Comparison of ENCODE assay signal across 7 cellular contexts in the genomic region with DNA sequence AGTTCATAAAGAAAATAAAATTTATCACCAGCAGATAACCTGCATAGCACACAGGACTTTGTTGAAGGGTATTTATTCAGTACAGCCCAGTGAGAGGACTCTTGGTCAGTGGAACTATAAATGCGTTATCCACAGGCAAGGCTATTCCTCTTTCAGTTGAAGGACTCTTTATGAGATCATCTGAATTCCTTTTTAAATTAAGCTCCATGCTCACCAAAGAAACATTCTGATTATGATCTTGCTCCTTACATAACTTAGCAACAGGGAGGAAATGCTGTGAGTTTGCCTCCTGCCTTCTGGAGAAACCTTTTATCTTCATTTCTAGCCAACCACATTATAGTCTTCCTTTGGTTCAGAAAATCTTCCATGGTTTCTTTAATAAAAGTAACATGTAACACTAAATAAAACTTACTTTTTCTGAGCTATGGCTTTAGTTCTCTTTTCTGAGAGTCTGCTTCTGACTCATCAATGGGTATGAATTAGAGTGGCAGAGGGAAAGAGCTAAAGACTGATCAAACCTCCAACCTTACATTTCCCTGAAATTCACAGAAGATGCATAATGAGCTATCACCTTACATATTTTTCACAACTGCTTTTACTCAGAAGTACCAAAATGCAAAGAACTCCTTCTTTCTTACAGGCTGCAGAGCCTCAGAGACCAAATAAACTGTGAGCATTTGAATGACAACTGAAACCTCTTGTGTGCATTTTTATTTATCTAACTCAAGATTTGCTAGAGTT.
DNase-seq lines count a peak whose midpoint lies in the region; ATAC-seq, FAIRE-seq and TF ChIP-seq lines count a peak whose summit lies in the region.

No MANE protein-coding gene starts in this region.

- no peaks in the 10 kb centered on the region for H3K36me3 Mint-ChIP-seq in stimulated activated naive B cell treated with anti-CD40 and anti-IgM and Interleukin-4, amounts not matched to agents 10 μg/mL and 1 μg/mL and 100 μg/mL, for 72 hours

- H3K27ac Mint-ChIP-seq in stimulated activated naive B cell treated with anti-CD40 and anti-IgM and Interleukin-4, amounts not matched to agents 10 μg/mL and 1 μg/mL and 100 μg/mL, for 72 hours: no peak overlapping the region

- ATAC-seq in GM18868 (IDR thresholded peaks at IDR 0.05; ENCODE audit: unreplicated experiment) (peak; percentile 50), SK-N-SH treated with all-trans-retinoic acid at 6 μM for 48 hours (peak; percentile 86)
- peak; percentile 41 to 51 for ATAC-seq in stimulated activated naive B cell treated with anti-CD40 and anti-IgM and Interleukin-4, amounts not matched to agents 10 μg/mL and 1 μg/mL and 100 μg/mL, for 72 hours (replicated peaks)

- peaks cover 8 to 9% of the 10 kb centered on the region in 2 donors for H3K9me3 Mint-ChIP-seq in stimulated activated naive B cell treated with anti-CD40 and anti-IgM and Interleukin-4, amounts not matched to agents 10 μg/mL and 1 μg/mL and 100 μg/mL, for 72 hours

- TF ChIP-seq CTCF in fibroblast of pulmonary artery (IDR thresholded peaks at IDR 0.05; ENCODE audit: low read length, missing control alignments): no peak
- no peak for TF ChIP-seq CTCF in GM10266 (IDR thresholded peaks at IDR 0.05; ENCODE audit: control insufficient read depth, insufficient read depth, low read depth, missing control alignments)

- H3K4me3 ChIP-seq in fibroblast of pulmonary artery (replicated peaks; ENCODE audit: low read depth, low read length): no peak overlapping the region

- TF ChIP-seq POLR2A in GM12892 (IDR thresholded peaks at IDR 0.05; ENCODE audit: low read depth, low read length): no peak

- DNase-seq in fibroblast of pulmonary artery (ENCODE audit: low read depth) (peak; percentile 46), GM12892 (ENCODE audit: insufficient read length) (no peak), GM10266 (ENCODE audit: extremely low spot score) (no peak), NOMO-1 (lab: John Stamatoyannopoulos, UW; ENCODE audit: unreplicated experiment in 2 of 2) (no peak)
- DNase-seq in stimulated activated naive B cell treated with anti-CD40 and anti-IgM and Interleukin-4, amounts not matched to agents 10 μg/mL and 1 μg/mL and 100 μg/mL, for 72 hours: no peak

- no peaks in the 10 kb centered on the region for H3K4me1 Mint-ChIP-seq in stimulated activated naive B cell treated with anti-CD40 and anti-IgM and Interleukin-4, amounts not matched to agents 10 μg/mL and 1 μg/mL and 100 μg/mL, for 72 hours

- H3K4me3 Mint-ChIP-seq in stimulated activated naive B cell treated with anti-CD40 and anti-IgM and Interleukin-4, amounts not matched to agents 10 μg/mL and 1 μg/mL and 100 μg/mL, for 72 hours: no peak overlapping the region

- no peak for FAIRE-seq in GM12892 (lab: Jason Lieb, UNC)

- H3K27me3 Mint-ChIP-seq in stimulated activated naive B cell treated with anti-CD40 and anti-IgM and Interleukin-4, amounts not matched to agents 10 μg/mL and 1 μg/mL and 100 μg/mL, for 72 hours: no peaks in the 10 kb centered on the region

TF ChIP-seq in SK-N-SH treated with all-trans-retinoic acid at 6 μM for 48 hours, 23 proteins besides CTCF, POLR2A, EP300 and RAD21:
- TF ChIP-seq ISL1 (CRISPR knock-in tag; IDR thresholded peaks at IDR 0.05): peak; percentile 66
- peak; percentile 29; the same call in 1 of the 2 replicates for TF ChIP-seq ZFP3 (CRISPR knock-in tag; IDR thresholded peaks at IDR 0.05)
- TF ChIP-seq, protein P1, sequence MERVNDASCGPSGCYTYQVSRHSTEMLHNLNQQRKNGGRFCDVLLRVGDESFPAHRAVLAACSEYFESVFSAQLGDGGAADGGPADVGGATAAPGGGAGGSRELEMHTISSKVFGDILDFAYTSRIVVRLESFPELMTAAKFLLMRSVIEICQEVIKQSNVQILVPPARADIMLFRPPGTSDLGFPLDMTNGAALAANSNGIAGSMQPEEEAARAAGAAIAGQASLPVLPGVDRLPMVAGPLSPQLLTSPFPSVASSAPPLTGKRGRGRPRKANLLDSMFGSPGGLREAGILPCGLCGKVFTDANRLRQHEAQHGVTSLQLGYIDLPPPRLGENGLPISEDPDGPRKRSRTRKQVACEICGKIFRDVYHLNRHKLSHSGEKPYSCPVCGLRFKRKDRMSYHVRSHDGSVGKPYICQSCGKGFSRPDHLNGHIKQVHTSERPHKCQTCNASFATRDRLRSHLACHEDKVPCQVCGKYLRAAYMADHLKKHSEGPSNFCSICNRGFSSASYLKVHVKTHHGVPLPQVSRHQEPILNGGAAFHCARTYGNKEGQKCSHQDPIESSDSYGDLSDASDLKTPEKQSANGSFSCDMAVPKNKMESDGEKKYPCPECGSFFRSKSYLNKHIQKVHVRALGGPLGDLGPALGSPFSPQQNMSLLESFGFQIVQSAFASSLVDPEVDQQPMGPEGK (CRISPR knock-in tag; IDR thresholded peaks at IDR 0.05; ENCODE audit: borderline replicate concordance): no peak
- TF ChIP-seq, protein P2, sequence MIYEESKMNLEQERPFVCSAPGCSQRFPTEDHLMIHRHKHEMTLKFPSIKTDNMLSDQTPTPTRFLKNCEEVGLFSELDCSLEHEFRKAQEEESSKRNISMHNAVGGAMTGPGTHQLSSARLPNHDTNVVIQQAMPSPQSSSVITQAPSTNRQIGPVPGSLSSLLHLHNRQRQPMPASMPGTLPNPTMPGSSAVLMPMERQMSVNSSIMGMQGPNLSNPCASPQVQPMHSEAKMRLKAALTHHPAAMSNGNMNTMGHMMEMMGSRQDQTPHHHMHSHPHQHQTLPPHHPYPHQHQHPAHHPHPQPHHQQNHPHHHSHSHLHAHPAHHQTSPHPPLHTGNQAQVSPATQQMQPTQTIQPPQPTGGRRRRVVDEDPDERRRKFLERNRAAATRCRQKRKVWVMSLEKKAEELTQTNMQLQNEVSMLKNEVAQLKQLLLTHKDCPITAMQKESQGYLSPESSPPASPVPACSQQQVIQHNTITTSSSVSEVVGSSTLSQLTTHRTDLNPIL (CRISPR knock-in tag; IDR thresholded peaks at IDR 0.05; ENCODE audit: low read depth): peak; percentile 81
- TF ChIP-seq SNAI2 (CRISPR knock-in tag; IDR thresholded peaks at IDR 0.05): no peak
- TF ChIP-seq BACH2 (CRISPR knock-in tag; IDR thresholded peaks at IDR 0.05; ENCODE audit: borderline replicate concordance): no peak
